In genomic region chr14:78566017-78566858, GRCh38 we compare ENCODE assay signal across 9 cellular contexts.
DNase-seq lines count a peak whose midpoint lies in the region; ATAC-seq and TF ChIP-seq lines count a peak whose summit lies in the region.
"Had no signal": no experiment of that assay in that cellular context is flagged by ENCODE, and none has a peak within 500 bp of the region (broad histone marks: within the 10 kb centered on the region; RNA-seq: fewer than 3 reads in every experiment).

No MANE protein-coding gene starts in this region.

- no peak overlapping the region for H3K27ac ChIP-seq in foreskin keratinocyte
- H3K27ac ChIP-seq in testis: no peak overlapping the region
- H3K27ac ChIP-seq: skin epidermis had no signal

- no peaks in the 10 kb centered on the region for H3K27me3 ChIP-seq in foreskin keratinocyte
- no peaks in the 10 kb centered on the region for H3K27me3 ChIP-seq in neuron (ENCODE audit: insufficient read depth, low read length)
- H3K27me3 ChIP-seq in testis: no peaks in the 10 kb centered on the region

- intact Hi-C loops in testis (cut with DNase I; ENCODE audit: low total_unique reads): no loop called here

- TF ChIP-seq CTCF in foreskin keratinocyte (conservative IDR thresholded peaks at IDR 0.05): peak; percentile 79
- TF ChIP-seq CTCF in testis (IDR thresholded peaks at IDR 0.05): peak; percentile 56 to 70 (median 61)

- H2AFZ ChIP-seq in neuron (ENCODE audit: low read depth, low read length): peak overlapping the region; percentile 55

- no peak for TF ChIP-seq POLR2A in testis (IDR thresholded peaks at IDR 0.05)

- H3K36me3 ChIP-seq in neuron (ENCODE audit: insufficient read depth, low read length): no peaks in the 10 kb centered on the region
- H3K36me3 ChIP-seq in testis (ENCODE audit: low read depth, missing control alignments): no peaks in the 10 kb centered on the region

- 28 to 33% methylated on average over 15 to 16 of the region's 16 CpGs for WGBS in testis, 2 donors

- H3K4me1 ChIP-seq in foreskin keratinocyte: no peaks in the 10 kb centered on the region
- no peaks in the 10 kb centered on the region for H3K4me1 ChIP-seq in neuron (ENCODE audit: insufficient read depth, low read length)
- H3K4me1 ChIP-seq in testis: no peaks in the 10 kb centered on the region

- no peaks in the 10 kb centered on the region for H3K9me3 ChIP-seq in neuron (ENCODE audit: low read length)
- no peaks in the 10 kb centered on the region for H3K9me3 ChIP-seq in testis

- peak; percentile 94 for ATAC-seq in GM21528 (IDR thresholded peaks at IDR 0.05; ENCODE audit: low FRiP score, unreplicated experiment)
- peak; percentile 95 for ATAC-seq in foreskin keratinocyte

- no peak overlapping the region for H3K4me3 ChIP-seq in neuron (ENCODE audit: low read length)
- H3K4me3 ChIP-seq in testis: peak overlapping the region in 1 of 2 donors; percentile 6

- DNase-seq in DMS53 treated with DMSO at 0.1 percent for 48 hours (lab: John Stamatoyannopoulos, UW; ENCODE audit: unreplicated experiment) (peak; percentile 69), HuH-7.5 (ENCODE audit: low spot score) (peak; percentile 19), OCI-M2 (lab: John Stamatoyannopoulos, UW; ENCODE audit: unreplicated experiment) (peak; percentile 25), foreskin keratinocyte (peak; percentile 17 to 28), testis (peak; percentile 90)
- DNase-seq in activated T-helper 9 cell treated with anti-CD3 and anti-CD28 coated beads, Interleukin-2, amount 50 U/mL, for 16 hours (ENCODE audit: low read depth): peak; percentile 14

Comparison
In these comparisons a context has a peak if more than half of its experiments do, and no peak if none do; other contexts are left out.
1. DNase-seq: peak in every context shown above with its lines; median percentile 90 in testis; 69 in DMS53 treated with DMSO at 0.1 percent for 48 hours; 25 in OCI-M2; 22 in foreskin keratinocyte; 19 in HuH-7.5; 14 in activated T-helper 9 cell treated with anti-CD3 and anti-CD28 coated beads, Interleukin-2, amount 50 U/mL, for 16 hours.